Comparison of ENCODE assay signal across 18 cellular contexts in the genomic region with DNA sequence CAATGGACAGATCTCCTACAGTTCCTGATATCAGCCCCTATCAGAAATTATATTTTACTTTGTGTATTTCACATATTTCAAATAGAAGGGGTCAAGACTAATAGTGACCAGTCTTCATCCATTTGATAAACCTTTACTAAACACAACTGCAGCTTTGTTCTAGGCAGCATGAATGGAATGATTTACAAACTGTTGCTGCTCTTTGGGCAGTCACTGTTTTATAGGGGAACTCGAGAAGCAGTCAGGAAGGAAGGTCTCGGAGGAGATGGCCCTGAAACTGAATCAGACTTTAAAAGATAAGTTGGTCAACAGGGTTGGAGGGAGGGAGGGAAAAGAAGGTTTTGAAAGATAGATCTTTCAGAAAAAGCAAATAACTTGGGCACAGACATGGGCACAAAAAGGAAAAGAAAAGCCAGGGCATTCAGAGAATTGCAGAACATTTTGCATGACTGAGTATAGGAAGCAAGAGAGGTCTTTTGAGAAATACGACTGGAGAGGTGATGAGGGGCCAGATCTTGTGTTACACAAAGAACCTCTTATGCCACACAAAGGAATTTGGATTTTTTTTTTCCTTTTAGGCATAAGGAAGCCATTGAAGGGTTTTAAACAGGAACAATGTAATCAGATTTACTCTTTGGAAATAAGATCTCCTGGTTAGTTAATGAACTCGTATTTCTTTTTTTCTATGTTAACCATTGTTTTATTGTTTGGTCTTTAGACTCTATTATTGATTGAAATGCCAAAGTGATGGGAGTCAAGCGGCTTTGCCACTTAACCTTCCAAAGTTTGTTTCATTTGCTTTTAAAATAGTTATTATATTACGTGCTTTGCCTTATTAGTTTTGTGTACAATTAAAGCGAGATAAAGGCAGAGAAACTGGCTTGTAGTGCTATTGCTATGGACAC. TPM values are rescaled to one million over a fixed set of nuclear protein-coding genes. Genes with fewer than 3 reads are reported as not detected.
DNase-seq lines count a peak whose midpoint lies in the region; ATAC-seq and TF ChIP-seq lines count a peak whose summit lies in the region.
"Had no signal": no experiment of that assay in that cellular context is flagged by ENCODE, and none has a peak within 500 bp of the region (broad histone marks: within the 10 kb centered on the region; RNA-seq: fewer than 3 reads in every experiment).

No MANE protein-coding gene starts in this region.

- peaks cover 4 to 29% (median 6%) of the 10 kb centered on the region in 3 donors for H3K4me1 ChIP-seq in esophagus squamous epithelium

- H3K4me3 Mint-ChIP-seq in activated naive CD4-positive, alpha-beta T cell treated with anti-CD3 and anti-CD28 coated beads, Interleukin-2, amount 10 ng/mL, durations not matched to agents 7 days and 5 days: no peak overlapping the region
- H3K4me3 Mint-ChIP-seq: activated naive CD8-positive, alpha-beta T cell treated with anti-CD3 and anti-CD28 coated beads, Interleukin-2, amount 10 ng/mL, durations not matched to agents 7 days and 5 days had no signal

- 63 to 72% methylated on average over 7 of the region's 7 CpGs for WGBS in esophagus squamous epithelium, 2 donors

- H3K27me3 ChIP-seq in esophagus squamous epithelium: no peaks in the 10 kb centered on the region
- H3K27me3 ChIP-seq: BLaER1 treated with 17β-estradiol and CSF1 and Interleukin-3, amounts not matched to agents 10 nM and 100 nM; heart left ventricle; pancreas had no signal

- peak; percentile 44 for DNase-seq in GM04503 (ENCODE audit: low read depth)
- peak; percentile 26 for DNase-seq in NCI-H774 (lab: John Stamatoyannopoulos, UW)
- DNase-seq in esophagus squamous epithelium (lab: John Stamatoyannopoulos, UW): no peak
- DNase-seq in pons (ENCODE audit: low spot score): peak; percentile 77
- no peak for DNase-seq in KG1 (lab: John Stamatoyannopoulos, UW)
- DNase-seq in HUDEP-2 (lab: John Stamatoyannopoulos, UW; ENCODE audit: unreplicated experiment in 76 of 76): no peak
- DNase-seq in activated naive CD4-positive, alpha-beta T cell treated with anti-CD3 and anti-CD28 coated beads, Interleukin-2, amount 10 ng/mL, durations not matched to agents 7 days and 5 days: no peak
- DNase-seq: activated CD4-positive, alpha-beta T cell treated with anti-CD3 and anti-CD28 coated beads, Interleukin-2, amount 50 U/mL, for 1 hour; activated naive CD8-positive, alpha-beta T cell treated with anti-CD3 and anti-CD28 coated beads, Interleukin-2, amount 10 ng/mL, durations not matched to agents 7 days and 5 days; activated T-cell treated with anti-CD3 and anti-CD28 coated beads, Interleukin-2, amount 50 U/mL, for 1 hour; heart left ventricle; KBM-7; NCI-H1694 treated with DMSO at 0.1 percent for 48 hours; pancreas; stimulated activated CD4-positive, alpha-beta T cell treated with anti-CD3 and anti-CD28 coated beads, Interleukin-12 subunit alpha, Interleukin-12 subunit beta, amount 100 ng/mL, for 4 hours; stimulated activated naive CD8-positive, alpha-beta T cell treated with anti-CD3 and anti-CD28 coated beads, Interleukin-15, Interleukin-2, amounts not matched to agents 100 U/mL and 50 U/mL, for 24 hours had no signal

- intact Hi-C loops in esophagus squamous epithelium (cut with DNase I): no loop called here

- CTCF ChIA-PET in activated naive CD4-positive, alpha-beta T cell treated with anti-CD3 and anti-CD28 coated beads, Interleukin-2, amount 10 ng/mL, durations not matched to agents 7 days and 5 days (lab: Charles Lee): interaction anchor here (0.8 kb wide), 1 partner anchor 108 kb away, joined by 3 read pairs; no protein-coding TSS in a partner anchor

- H3K27ac ChIP-seq in esophagus squamous epithelium: peak overlapping the region in 3 of 4 donors; percentile 10 to 58 (median 39)
- H3K27ac ChIP-seq: BLaER1 treated with 17β-estradiol and CSF1 and Interleukin-3, amounts not matched to agents 10 nM and 100 nM; heart left ventricle had no signal

- H3K9me3 Mint-ChIP-seq in activated naive CD4-positive, alpha-beta T cell treated with anti-CD3 and anti-CD28 coated beads, Interleukin-2, amount 10 ng/mL, durations not matched to agents 7 days and 5 days: no peaks in the 10 kb centered on the region
- H3K9me3 Mint-ChIP-seq: activated naive CD8-positive, alpha-beta T cell treated with anti-CD3 and anti-CD28 coated beads, Interleukin-2, amount 10 ng/mL, durations not matched to agents 7 days and 5 days had no signal

- H3K9me3 ChIP-seq in esophagus squamous epithelium: no peaks in the 10 kb centered on the region
- H3K9me3 ChIP-seq: BLaER1 treated with 17β-estradiol and CSF1 and Interleukin-3, amounts not matched to agents 10 nM and 100 nM; heart left ventricle; pancreas had no signal

- H3K27ac Mint-ChIP-seq in activated naive CD4-positive, alpha-beta T cell treated with anti-CD3 and anti-CD28 coated beads, Interleukin-2, amount 10 ng/mL, durations not matched to agents 7 days and 5 days: no peak overlapping the region
- H3K27ac Mint-ChIP-seq: activated naive CD8-positive, alpha-beta T cell treated with anti-CD3 and anti-CD28 coated beads, Interleukin-2, amount 10 ng/mL, durations not matched to agents 7 days and 5 days had no signal

- peaks cover 6% of the 10 kb centered on the region for H3K4me1 Mint-ChIP-seq in activated naive CD4-positive, alpha-beta T cell treated with anti-CD3 and anti-CD28 coated beads, Interleukin-2, amount 10 ng/mL, durations not matched to agents 7 days and 5 days

- no peaks in the 10 kb centered on the region for H3K36me3 Mint-ChIP-seq in activated naive CD4-positive, alpha-beta T cell treated with anti-CD3 and anti-CD28 coated beads, Interleukin-2, amount 10 ng/mL, durations not matched to agents 7 days and 5 days
- H3K36me3 Mint-ChIP-seq: activated naive CD8-positive, alpha-beta T cell treated with anti-CD3 and anti-CD28 coated beads, Interleukin-2, amount 10 ng/mL, durations not matched to agents 7 days and 5 days had no signal

- peaks cover 33% of the 10 kb centered on the region for H3K27me3 Mint-ChIP-seq in activated naive CD4-positive, alpha-beta T cell treated with anti-CD3 and anti-CD28 coated beads, Interleukin-2, amount 10 ng/mL, durations not matched to agents 7 days and 5 days

- no peak for TF ChIP-seq CTCF in esophagus squamous epithelium (IDR thresholded peaks at IDR 0.05)

- no peak for ATAC-seq in GM21360 (IDR thresholded peaks at IDR 0.05; ENCODE audit: unreplicated experiment)
- ATAC-seq: heart left ventricle; stimulated activated naive CD8-positive, alpha-beta T cell treated with anti-CD3 and anti-CD28 coated beads, Interleukin-15, Interleukin-2, amounts not matched to agents 100 U/mL and 50 U/mL, for 24 hours had no signal

- TF ChIP-seq POLR2A in esophagus squamous epithelium (IDR thresholded peaks at IDR 0.05): no peak

- no peak overlapping the region for H3K4me3 ChIP-seq in esophagus squamous epithelium
- H3K4me3 ChIP-seq: BLaER1 treated with 17β-estradiol and CSF1 and Interleukin-3, amounts not matched to agents 10 nM and 100 nM; heart left ventricle; pancreas had no signal

- no peaks in the 10 kb centered on the region for H3K36me3 ChIP-seq in esophagus squamous epithelium
- H3K36me3 ChIP-seq: BLaER1 treated with 17β-estradiol and CSF1 and Interleukin-3, amounts not matched to agents 10 nM and 100 nM; heart left ventricle; pancreas had no signal

RNA-seq across cellular contexts. Expression of gene SACS, which starts 37.5 kb away (rescaled TPM):
- total RNA-seq in esophagus squamous epithelium: 10 to 100 TPM in 2 of 4 donors, 1 to 10 TPM in 2; 3.0 to 14.5 (median 10.6) TPM

Comparison
In these comparisons a context has a peak if more than half of its experiments do, and no peak if none do; other contexts are left out.
1. DNase-seq: peak in GM04503 (single experiment), NCI-H774 (single experiment) and pons (single experiment); none in esophagus squamous epithelium (single experiment), KG1 (single experiment), HUDEP-2 (0 of 76) and activated naive CD4-positive, alpha-beta T cell treated with anti-CD3 and anti-CD28 coated beads, Interleukin-2, amount 10 ng/mL, durations not matched to agents 7 days and 5 days (single experiment).